ENCODE assay signal across 8 cellular contexts in genomic region chr2:218709906-218710305, GRCh38. TPM values are rescaled to one million over a fixed set of nuclear protein-coding genes. Genes with fewer than 3 reads are reported as not detected.
DNase-seq lines count a peak whose midpoint lies in the region; ATAC-seq and TF ChIP-seq lines count a peak whose summit lies in the region.

No MANE protein-coding gene starts in this region.

- no peak for TF ChIP-seq CTCF in Caco-2 (IDR thresholded peaks at IDR 0.05; ENCODE audit: insufficient read depth in 1 of 2, low read depth in 1 of 2, low read length in 1 of 2, severe bottlenecking in 1 of 2, unreplicated experiment in 1 of 2)
- TF ChIP-seq CTCF in OCI-LY7 (conservative IDR thresholded peaks at IDR 0.05; ENCODE audit: low read length) = no peak
- TF ChIP-seq CTCF in coronary artery (IDR thresholded peaks at IDR 0.05) = no peak
- TF ChIP-seq CTCF in neural progenitor cell (IDR thresholded peaks at IDR 0.05) = no peak

- H3K79me2 ChIP-seq in OCI-LY7 (ENCODE audit: insufficient read depth, low read depth, low read length) = peaks cover 39% of the 10 kb centered on the region
- peaks cover 42% of the 10 kb centered on the region for H3K79me2 ChIP-seq in neural progenitor cell (ENCODE audit: low read depth)

- H3K27ac ChIP-seq in OCI-LY7 (ENCODE audit: low read depth, low read length, poor library complexity, severe bottlenecking) = no peak overlapping the region
- H3K27ac ChIP-seq in coronary artery = no peak overlapping the region
- H3K27ac ChIP-seq in neural progenitor cell = no peak overlapping the region

- H4K20me1 ChIP-seq in OCI-LY7 (ENCODE audit: insufficient read depth, low read length) = 0 out of 2 replicates have a peak, but pooled peaks cover 5% of the 10 kb centered on the region
- peaks cover 13% of the 10 kb centered on the region for H4K20me1 ChIP-seq in neural progenitor cell (ENCODE audit: low read depth)

- POLR2A ChIA-PET in Caco-2 (lab: Charles Lee) = interaction anchor here (0.5 to 1.6 kb wide), 4 partner anchors 13 to 276 kb away, joined by 3 to 6 read pairs (median 6); partner anchors contain the start of gene CYP27A1
- POLR2A ChIA-PET in OCI-LY7 (lab: Charles Lee) = interaction anchor here (0.6 to 1.0 kb wide), 2 partner anchors 11 to 637 kb away, joined by 3 read pairs; no protein-coding TSS in a partner anchor

- no peaks in the 10 kb centered on the region for H3K9me2 ChIP-seq in OCI-LY7 (ENCODE audit: insufficient read depth, low read length)

- CTCF ChIA-PET in Caco-2 (lab: Charles Lee) (interaction anchor here (0.6 to 1.6 kb wide), 21 partner anchors 7 to 353 kb away, joined by 3 to 21 read pairs (median 5); partner anchors contain the start of genes BCS1L, CATIP, CYP27A1 and STK36), OCI-LY7 (lab: Charles Lee; ENCODE audit: unreplicated experiment) (interaction anchor here (0.5 kb wide), 1 partner anchor 310 kb away, joined by 3 read pairs; the partner anchor contains the start of gene CTDSP1)

- no peak overlapping the region for H3K4me3 ChIP-seq in Caco-2 (ENCODE audit: low read depth, low read length)
- H3K4me3 ChIP-seq in OCI-LY7 (ENCODE audit: low read depth, low read length, poor library complexity, severe bottlenecking) = no peak overlapping the region
- peak overlapping the region; percentile 87 for H3K4me3 ChIP-seq in coronary artery
- no peak overlapping the region for H3K4me3 ChIP-seq in neural progenitor cell
- no peak overlapping the region for H3K4me3 ChIP-seq in MG63

- H3K9me3 ChIP-seq in Caco-2 (no peaks in the 10 kb centered on the region), OCI-LY7 (ENCODE audit: low read length) (no peaks in the 10 kb centered on the region), neural progenitor cell (ENCODE audit: low read depth) (no peaks in the 10 kb centered on the region), MG63 (no peaks in the 10 kb centered on the region)

- peaks cover 19% of the 10 kb centered on the region for H3K4me1 ChIP-seq in Caco-2
- H3K4me1 ChIP-seq in OCI-LY7 (ENCODE audit: insufficient read depth, low read length, poor library complexity, severe bottlenecking) = peaks cover 25% of the 10 kb centered on the region
- H3K4me1 ChIP-seq in neural progenitor cell = no peaks in the 10 kb centered on the region

- intact Hi-C loops in Caco-2 (cut with micrococcal nuclease; ENCODE audit: unreplicated experiment) = loop anchor here (1.0 to 10.0 kb wide), 5 partner anchors 23 to 255 kb away; partner anchors contain the start of genes BCS1L, CYP27A1, RNF25 and STK36
- intact Hi-C loops in OCI-LY7 (cut with micrococcal nuclease; ENCODE audit: unreplicated experiment) = loop anchor here (5.0 kb wide), 1 partner anchor 53 kb away; the partner anchor contains the start of genes BCS1L and ZNF142

- no peak for ATAC-seq in HG03196 (IDR thresholded peaks at IDR 0.05; ENCODE audit: unreplicated experiment)
- no peak for ATAC-seq in esophagus mucosa

- no peaks in the 10 kb centered on the region for H3K36me3 Mint-ChIP-seq in Caco-2 (ENCODE audit: insufficient read depth, unreplicated experiment)
- peaks cover 5% of the 10 kb centered on the region for H3K36me3 Mint-ChIP-seq in neural progenitor cell

- H3K9me3 Mint-ChIP-seq in Caco-2 (ENCODE audit: unreplicated experiment) = no peaks in the 10 kb centered on the region
- H3K9me3 Mint-ChIP-seq in neural progenitor cell = no peaks in the 10 kb centered on the region

- H3K27me3 ChIP-seq in Caco-2 (replicated peaks; ENCODE audit: control insufficient read depth, insufficient read depth, low read length) (no peaks in the 10 kb centered on the region), neural progenitor cell (no peaks in the 10 kb centered on the region), MG63 (no peaks in the 10 kb centered on the region)

- H3K27ac Mint-ChIP-seq in Caco-2 (ENCODE audit: unreplicated experiment) (no peak overlapping the region), neural progenitor cell (no peak overlapping the region)

- no TSS peak for BruUV-seq in Caco-2 (replicated peaks; lab: Mats Ljungman, UMichigan)
- BruUV-seq in OCI-LY7 (replicated peaks; lab: Mats Ljungman, UMichigan) = no TSS peak

- DNase-seq in Caco-2 (peak; percentile 30 to 50), OCI-LY7 (ENCODE audit: low spot score) (no peak), coronary artery (ENCODE audit: low spot score) (no peak), neural progenitor cell (ENCODE audit: low spot score) (no peak), MG63 (no peak), mucosa of gallbladder (ENCODE audit: low spot score) (no peak)

- H3K9ac ChIP-seq in neural progenitor cell = no peak overlapping the region

- peak overlapping the region; percentile 97 for H3K4me3 Mint-ChIP-seq in Caco-2 (ENCODE audit: unreplicated experiment)
- H3K4me3 Mint-ChIP-seq in neural progenitor cell = peak overlapping the region; percentile 98

- H3K4me2 ChIP-seq in OCI-LY7 (ENCODE audit: low read length) (no peak overlapping the region), neural progenitor cell (no peak overlapping the region)

- peaks cover 13% of the 10 kb centered on the region for H3K4me1 Mint-ChIP-seq in Caco-2 (ENCODE audit: low read depth, unreplicated experiment)
- peaks cover 11% of the 10 kb centered on the region for H3K4me1 Mint-ChIP-seq in neural progenitor cell

- H2AFZ ChIP-seq in OCI-LY7 (ENCODE audit: low read length) (peak overlapping the region; percentile 36; the same call in 1 of the 2 replicates), neural progenitor cell (replicated peaks) (peak overlapping the region; percentile 71)

- no peaks in the 10 kb centered on the region for H3K27me3 Mint-ChIP-seq in Caco-2 (ENCODE audit: insufficient read depth, unreplicated experiment)
- no peaks in the 10 kb centered on the region for H3K27me3 Mint-ChIP-seq in neural progenitor cell (ENCODE audit: insufficient read depth, low read depth)

- H3K36me3 ChIP-seq in Caco-2 (ENCODE audit: control insufficient read depth, insufficient read depth, low read length) (no peaks in the 10 kb centered on the region; the same call in 1 of the 2 replicates), OCI-LY7 (ENCODE audit: insufficient read depth, low read length) (peaks cover 19% of the 10 kb centered on the region), neural progenitor cell (no peaks in the 10 kb centered on the region), MG63 (peaks cover 7% of the 10 kb centered on the region)

- H3F3A ChIP-seq in neural progenitor cell (ENCODE audit: low read depth) = no peaks in the 10 kb centered on the region

RNA-seq across cellular contexts. Expression of gene TTLL4, which starts 0.7 kb away (rescaled TPM):
- total RNA-seq in Caco-2 (2022) (86.6 and 87.9 TPM in 2 replicates), OCI-LY7 (2022) (67.1 and 68.0 TPM in 2 replicates), neural progenitor cell (ENCODE audit: low replicate concordance) (39.8 and 41.0 TPM in 2 replicates), mucosa of gallbladder (33.7 TPM), esophagus mucosa (14.0 TPM)
- total RNA-seq in OCI-LY7 (2014; rRNA removed; shearing (Covaris generic)) = 27.7 and 38.2 TPM in 2 replicates
- total RNA-seq in MG63 (2014; rRNA removed; shearing (Covaris generic); ENCODE audit: low replicate concordance) = 0.69 and 4.5 TPM in 2 replicates

RNA-seq across cellular contexts. Expression of gene STK36, which starts 38.0 kb away (rescaled TPM):
- total RNA-seq in Caco-2 (2022) (44.1 and 56.9 TPM in 2 replicates), OCI-LY7 (2022) (21.1 and 25.4 TPM in 2 replicates), neural progenitor cell (ENCODE audit: low replicate concordance) (51.6 and 61.4 TPM in 2 replicates), mucosa of gallbladder (71.1 TPM), esophagus mucosa (12.0 TPM)
- 9.7 and 13.4 TPM in 2 replicates for total RNA-seq in OCI-LY7 (2014; rRNA removed; shearing (Covaris generic))
- 1.9 and 11.8 TPM in 2 replicates for total RNA-seq in MG63 (2014; rRNA removed; shearing (Covaris generic); ENCODE audit: low replicate concordance)

RNA-seq across cellular contexts. Expression of gene RNF25, which starts 38.1 kb away (rescaled TPM):
- total RNA-seq in Caco-2 (2022) (30.5 and 32.1 TPM in 2 replicates), OCI-LY7 (2022) (24.0 and 25.7 TPM in 2 replicates), neural progenitor cell (ENCODE audit: low replicate concordance) (9.6 and 18.5 TPM in 2 replicates), mucosa of gallbladder (28.1 TPM), esophagus mucosa (15.3 TPM)
- 25.5 and 25.8 TPM in 2 replicates for total RNA-seq in OCI-LY7 (2014; rRNA removed; shearing (Covaris generic))
- 29.2 and 32.1 TPM in 2 replicates for total RNA-seq in MG63 (2014; rRNA removed; shearing (Covaris generic); ENCODE audit: low replicate concordance)

RNA-seq across cellular contexts. Expression of gene BCS1L, which starts 50.4 kb away (rescaled TPM):
- total RNA-seq in Caco-2 (2022) (68.3 and 74.6 TPM in 2 replicates), OCI-LY7 (2022) (54.9 and 60.8 TPM in 2 replicates), neural progenitor cell (ENCODE audit: low replicate concordance) (23.4 and 38.3 TPM in 2 replicates), mucosa of gallbladder (36.4 TPM), esophagus mucosa (43.9 TPM)
- total RNA-seq in OCI-LY7 (2014; rRNA removed; shearing (Covaris generic)) = 48.0 and 57.3 TPM in 2 replicates
- total RNA-seq in MG63 (2014; rRNA removed; shearing (Covaris generic); ENCODE audit: low replicate concordance) = 22.3 and 53.1 TPM in 2 replicates

RNA-seq across cellular contexts. Expression of gene ZNF142, which starts 50.5 kb away (rescaled TPM):
- total RNA-seq in Caco-2 (2022) (37.0 and 38.5 TPM in 2 replicates), OCI-LY7 (2022) (61.3 and 62.5 TPM in 2 replicates), neural progenitor cell (ENCODE audit: low replicate concordance) (3.3 and 13.5 TPM in 2 replicates), mucosa of gallbladder (32.8 TPM), esophagus mucosa (13.8 TPM)
- 29.9 and 37.6 TPM in 2 replicates for total RNA-seq in OCI-LY7 (2014; rRNA removed; shearing (Covaris generic))
- total RNA-seq in MG63 (2014; rRNA removed; shearing (Covaris generic); ENCODE audit: low replicate concordance) = 2.1 and 2.6 TPM in 2 replicates

Comparison
In these comparisons a context has a peak if more than half of its experiments do, and no peak if none do; other contexts are left out.
1. DNase-seq: peak in Caco-2 (2 of 2); none in OCI-LY7 (single experiment), coronary artery (single experiment), neural progenitor cell (single experiment), MG63 (single experiment) and mucosa of gallbladder (single experiment).